ENCODE assay signal across 33 cellular contexts in genomic region chr5:40778133-40778532, GRCh38.
"Had no signal": no experiment of that assay in that cellular context is flagged by ENCODE, and none has a peak within 500 bp of the region (broad histone marks: within the 10 kb centered on the region; RNA-seq: fewer than 3 reads in every experiment).

No MANE protein-coding gene starts in this region.

- H3K36me3 ChIP-seq: breast epithelium had no signal

- ATAC-seq: activated CD8-positive, alpha-beta T cell treated with anti-CD3 and anti-CD28 coated beads for 36 hours; activated naive CD4-positive, alpha-beta T cell treated with anti-CD3 and anti-CD28 coated beads, Interleukin-2, amount 50 U/mL, for 72 hours; activated T-helper 17 cell treated with anti-CD3 and anti-CD28 coated beads, Interleukin-2, amount 50 U/mL, for 72 hours; body of pancreas had no signal

- DNase-seq: activated B cell treated with CpG ODN at 0.5 μM for 24 hours; activated CD4-positive, alpha-beta memory T cell treated with anti-CD3 and anti-CD28 coated beads for 36 hours; activated CD4-positive, alpha-beta T cell treated with anti-CD3 and anti-CD28 coated beads for 4 hours; activated CD4-positive, alpha-beta T cell treated with anti-CD3 and anti-CD28 coated beads, Interleukin-2, amount 10 ng/mL, durations not matched to agents 24 days and 14 days; activated CD4-positive, alpha-beta T cell treated with anti-CD3 and anti-CD28 coated beads, Interleukin-2, amount 50 U/mL, for 1 hour; activated CD4-positive, alpha-beta T cell treated with anti-CD3 and anti-CD28 coated beads, Interleukin-2, amount 50 U/mL, for 4 hours; activated CD4-positive, CD25-positive, alpha-beta regulatory T cell treated with anti-CD3 and anti-CD28 coated beads, Interleukin-2, amount 50 U/mL, for 72 hours; activated CD8-positive, alpha-beta memory T cell treated with anti-CD3 and anti-CD28 coated beads, Interleukin-2, amount 50 U/mL, for 4 hours; activated CD8-positive, alpha-beta T cell treated with anti-CD3 and anti-CD28 coated beads for 36 hours; activated effector memory CD4-positive, alpha-beta T cell treated with anti-CD3 and anti-CD28 coated beads, Interleukin-2, amount 50 U/mL, for 16 hours; activated gamma-delta T cell treated with Interleukin-2 at 50 U/mL for 16 hours; activated naive CD4-positive, alpha-beta T cell; activated naive CD4-positive, alpha-beta T cell treated with anti-CD3 and anti-CD28 coated beads for 36 hours; activated naive CD4-positive, alpha-beta T cell treated with anti-CD3 and anti-CD28 coated beads, Interleukin-2, amount 50 U/mL, for 16 hours; activated naive CD8-positive, alpha-beta T cell treated with anti-CD3 and anti-CD28 coated beads for 36 hours; activated T-cell treated with anti-CD3 and anti-CD28 coated beads for 4 hours; activated T-cell treated with anti-CD3 and anti-CD28 coated beads, Interleukin-2, amount 50 U/mL, for 1 hour; activated T-cell treated with anti-CD3 and anti-CD28 coated beads, Interleukin-2, amount 50 U/mL, for 48 hours; adrenal gland; amniotic stem cell; aorta; body of pancreas; brain microvascular endothelial cell; central memory CD4-positive, alpha-beta T cell; T-helper 1 cell; T-helper 2 cell; T-helper 9 cell had no signal

- H3K4me3 Mint-ChIP-seq: activated B cell treated with CpG ODN at 0.5 μM for 24 hours; activated CD4-positive, alpha-beta memory T cell treated with anti-CD3 and anti-CD28 coated beads for 36 hours; activated CD4-positive, alpha-beta T cell treated with anti-CD3 and anti-CD28 coated beads, Interleukin-2, amount 10 ng/mL, durations not matched to agents 24 days and 14 days; activated CD8-positive, alpha-beta T cell treated with anti-CD3 and anti-CD28 coated beads for 36 hours; activated naive CD4-positive, alpha-beta T cell treated with anti-CD3 and anti-CD28 coated beads for 36 hours; activated naive CD8-positive, alpha-beta T cell treated with anti-CD3 and anti-CD28 coated beads for 36 hours; activated T-helper 1 cell treated with anti-CD3 and anti-CD28 coated beads, Interleukin-12 subunit alpha, Interleukin-12 subunit beta, Interleukin-2, Interleukin-4 antibody, amounts not matched to agents 30 ng/mL and 10 ng/mL and 1 ng/mL, durations not matched to agents 14 hours and 24 hours and 36 hours; activated T-helper 17 cell treated with anti-CD3 and anti-CD28 coated beads, Interleukin-2, amount 50 U/mL, for 72 hours; T-helper 1 cell treated with Interleukin-12 subunit alpha and Interleukin-12 subunit beta and Interleukin-4 antibody, amounts not matched to agents 30 μg/mL and 1 μg/mL, for 36 hours; T-helper 2 cell treated with Interferon-gamma antibody and Interleukin-4, amounts not matched to agents 5 μg/mL and 100 μg/mL, for 36 hours had no signal

- H3K27me3 Mint-ChIP-seq: activated B cell treated with CpG ODN at 0.5 μM for 24 hours; activated CD4-positive, alpha-beta memory T cell treated with anti-CD3 and anti-CD28 coated beads for 36 hours; activated CD4-positive, alpha-beta T cell treated with anti-CD3 and anti-CD28 coated beads, Interleukin-2, amount 10 ng/mL, durations not matched to agents 24 days and 14 days; activated CD8-positive, alpha-beta T cell treated with anti-CD3 and anti-CD28 coated beads for 36 hours; activated naive CD8-positive, alpha-beta T cell treated with anti-CD3 and anti-CD28 coated beads for 36 hours; activated T-helper 17 cell treated with anti-CD3 and anti-CD28 coated beads, Interleukin-2, amount 50 U/mL, for 72 hours had no signal

- H3K27ac ChIP-seq: adrenal gland, body of pancreas, brain microvascular endothelial cell, breast epithelium had no signal

- H3K9me3 Mint-ChIP-seq: activated B cell treated with CpG ODN at 0.5 μM for 24 hours; activated CD4-positive, alpha-beta memory T cell treated with anti-CD3 and anti-CD28 coated beads for 36 hours; activated CD4-positive, alpha-beta T cell treated with anti-CD3 and anti-CD28 coated beads, Interleukin-2, amount 10 ng/mL, durations not matched to agents 24 days and 14 days; activated CD8-positive, alpha-beta T cell treated with anti-CD3 and anti-CD28 coated beads for 36 hours; activated naive CD4-positive, alpha-beta T cell treated with anti-CD3 and anti-CD28 coated beads for 36 hours; activated naive CD4-positive, alpha-beta T cell treated with anti-CD3 and anti-CD28 coated beads, Interleukin-2, amount 50 U/mL, for 72 hours; activated naive CD8-positive, alpha-beta T cell treated with anti-CD3 and anti-CD28 coated beads for 36 hours; activated T-helper 1 cell treated with anti-CD3 and anti-CD28 coated beads, Interleukin-12 subunit alpha, Interleukin-12 subunit beta, Interleukin-2, Interleukin-4 antibody, amounts not matched to agents 30 ng/mL and 10 ng/mL and 1 ng/mL, durations not matched to agents 14 hours and 24 hours and 36 hours; activated T-helper 17 cell treated with anti-CD3 and anti-CD28 coated beads, Interleukin-2, amount 50 U/mL, for 72 hours; T-helper 1 cell treated with Interleukin-12 subunit alpha and Interleukin-12 subunit beta and Interleukin-4 antibody, amounts not matched to agents 30 μg/mL and 1 μg/mL, for 36 hours; T-helper 2 cell treated with Interferon-gamma antibody and Interleukin-4, amounts not matched to agents 5 μg/mL and 100 μg/mL, for 36 hours had no signal

- H3K4me3 ChIP-seq: adrenal gland, body of pancreas, breast epithelium had no signal

- H3K27ac Mint-ChIP-seq: activated B cell treated with CpG ODN at 0.5 μM for 24 hours; activated CD4-positive, alpha-beta memory T cell treated with anti-CD3 and anti-CD28 coated beads for 36 hours; activated CD4-positive, alpha-beta T cell treated with anti-CD3 and anti-CD28 coated beads, Interleukin-2, amount 10 ng/mL, durations not matched to agents 24 days and 14 days; activated CD8-positive, alpha-beta T cell treated with anti-CD3 and anti-CD28 coated beads for 36 hours; activated naive CD4-positive, alpha-beta T cell treated with anti-CD3 and anti-CD28 coated beads for 36 hours; activated naive CD4-positive, alpha-beta T cell treated with anti-CD3 and anti-CD28 coated beads, Interleukin-2, amount 50 U/mL, for 72 hours; activated naive CD8-positive, alpha-beta T cell treated with anti-CD3 and anti-CD28 coated beads for 36 hours; activated T-helper 1 cell treated with anti-CD3 and anti-CD28 coated beads, Interleukin-12 subunit alpha, Interleukin-12 subunit beta, Interleukin-2, Interleukin-4 antibody, amounts not matched to agents 30 ng/mL and 10 ng/mL and 1 ng/mL, durations not matched to agents 14 hours and 24 hours and 36 hours; activated T-helper 17 cell treated with anti-CD3 and anti-CD28 coated beads, Interleukin-2, amount 50 U/mL, for 72 hours; T-helper 1 cell treated with Interleukin-12 subunit alpha and Interleukin-12 subunit beta and Interleukin-4 antibody, amounts not matched to agents 30 μg/mL and 1 μg/mL, for 36 hours; T-helper 2 cell treated with Interferon-gamma antibody and Interleukin-4, amounts not matched to agents 5 μg/mL and 100 μg/mL, for 36 hours had no signal

- H3K9me3 ChIP-seq: adrenal gland, body of pancreas, breast epithelium had no signal

- H3K27me3 ChIP-seq: adrenal gland, body of pancreas, brain microvascular endothelial cell, breast epithelium had no signal
